In the genomic region with DNA sequence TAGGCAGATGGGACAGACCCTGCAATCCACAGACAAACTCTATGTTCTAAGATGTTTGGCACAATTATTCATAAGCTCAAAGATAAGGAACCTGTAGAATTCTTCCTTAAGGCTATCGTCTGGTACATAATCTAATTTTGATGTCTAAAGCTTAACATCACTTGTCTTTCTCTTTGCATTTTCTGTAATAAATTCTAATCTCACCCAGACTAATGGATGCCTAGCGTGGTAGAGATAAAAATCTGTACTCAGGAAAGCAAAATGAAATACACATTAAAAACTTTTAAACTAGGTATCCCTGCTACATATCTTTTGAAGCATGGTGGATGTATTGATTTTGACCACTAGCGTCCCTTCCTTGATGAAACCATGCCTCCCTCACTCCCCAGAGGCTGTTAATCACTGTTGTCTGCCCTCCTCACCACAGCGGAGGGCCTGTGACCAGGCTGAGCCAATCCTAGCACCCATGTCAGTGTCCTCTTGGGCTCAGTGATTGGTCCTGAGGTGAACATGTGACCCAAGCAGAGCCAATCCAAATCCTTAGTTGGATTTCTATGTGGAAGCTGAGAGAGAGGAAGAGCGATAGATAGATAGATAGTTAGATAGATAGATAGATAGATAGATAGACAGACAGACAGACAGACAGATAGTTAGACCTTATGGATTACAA, we compare ENCODE assay signal across 1 cellular context.
TF ChIP-seq lines count a peak whose summit lies in the region.

No MANE protein-coding gene starts in this region.

TF ChIP-seq in GM23338, 12 proteins besides CTCF, POLR2A, EP300 and RAD21 (continued from another document):
- TF ChIP-seq, protein P1, sequence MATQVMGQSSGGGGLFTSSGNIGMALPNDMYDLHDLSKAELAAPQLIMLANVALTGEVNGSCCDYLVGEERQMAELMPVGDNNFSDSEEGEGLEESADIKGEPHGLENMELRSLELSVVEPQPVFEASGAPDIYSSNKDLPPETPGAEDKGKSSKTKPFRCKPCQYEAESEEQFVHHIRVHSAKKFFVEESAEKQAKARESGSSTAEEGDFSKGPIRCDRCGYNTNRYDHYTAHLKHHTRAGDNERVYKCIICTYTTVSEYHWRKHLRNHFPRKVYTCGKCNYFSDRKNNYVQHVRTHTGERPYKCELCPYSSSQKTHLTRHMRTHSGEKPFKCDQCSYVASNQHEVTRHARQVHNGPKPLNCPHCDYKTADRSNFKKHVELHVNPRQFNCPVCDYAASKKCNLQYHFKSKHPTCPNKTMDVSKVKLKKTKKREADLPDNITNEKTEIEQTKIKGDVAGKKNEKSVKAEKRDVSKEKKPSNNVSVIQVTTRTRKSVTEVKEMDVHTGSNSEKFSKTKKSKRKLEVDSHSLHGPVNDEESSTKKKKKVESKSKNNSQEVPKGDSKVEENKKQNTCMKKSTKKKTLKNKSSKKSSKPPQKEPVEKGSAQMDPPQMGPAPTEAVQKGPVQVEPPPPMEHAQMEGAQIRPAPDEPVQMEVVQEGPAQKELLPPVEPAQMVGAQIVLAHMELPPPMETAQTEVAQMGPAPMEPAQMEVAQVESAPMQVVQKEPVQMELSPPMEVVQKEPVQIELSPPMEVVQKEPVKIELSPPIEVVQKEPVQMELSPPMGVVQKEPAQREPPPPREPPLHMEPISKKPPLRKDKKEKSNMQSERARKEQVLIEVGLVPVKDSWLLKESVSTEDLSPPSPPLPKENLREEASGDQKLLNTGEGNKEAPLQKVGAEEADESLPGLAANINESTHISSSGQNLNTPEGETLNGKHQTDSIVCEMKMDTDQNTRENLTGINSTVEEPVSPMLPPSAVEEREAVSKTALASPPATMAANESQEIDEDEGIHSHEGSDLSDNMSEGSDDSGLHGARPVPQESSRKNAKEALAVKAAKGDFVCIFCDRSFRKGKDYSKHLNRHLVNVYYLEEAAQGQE (IDR thresholded peaks at IDR 0.05; ENCODE audit: unreplicated experiment), result no peak
- no peak for TF ChIP-seq ETS1 (IDR thresholded peaks at IDR 0.05)
